Comparison of ENCODE assay signal across 25 cellular contexts in genomic region chr16:25141648-25142047, GRCh38. TPM values are rescaled to one million over a fixed set of nuclear protein-coding genes. Genes with fewer than 3 reads are reported as not detected.
DNase-seq lines count a peak whose midpoint lies in the region; TF ChIP-seq lines count a peak whose summit lies in the region.
"Had no signal": no experiment of that assay in that cellular context is flagged by ENCODE, and none has a peak within 500 bp of the region (broad histone marks: within the 10 kb centered on the region; RNA-seq: fewer than 3 reads in every experiment).

No MANE protein-coding gene starts in this region.

- no peaks in the 10 kb centered on the region for H3K9me3 Mint-ChIP-seq in T-helper 2 cell treated with Interferon-gamma antibody and Interleukin-4, amounts not matched to agents 5 μg/mL and 100 μg/mL, for 36 hours
- H3K9me3 Mint-ChIP-seq: activated T-cell treated with anti-CD3 and anti-CD28 coated beads, Interleukin-2, amount 50 U/mL, for 4 hours; dendritic cell treated with granulocyte-macrophage colony-stimulating factor and Interleukin-4, amounts not matched to agents 40 ng/mL and 50 ng/mL, for 4 days; endodermal cell had no signal

- H3K36me3 Mint-ChIP-seq in T-helper 2 cell treated with Interferon-gamma antibody and Interleukin-4, amounts not matched to agents 5 μg/mL and 100 μg/mL, for 36 hours (ENCODE audit: low read depth), result peaks cover 10% of the 10 kb centered on the region

- 45 to 50% methylated on average over 2 of the region's 2 CpGs for WGBS in testis, 2 donors

- DNase-seq in AG10803 (ENCODE audit: low read depth), result peak; percentile 36
- DNase-seq in fibroblast of gingiva (ENCODE audit: low read depth), result peak; percentile 66
- peak; percentile 24 for DNase-seq in myocyte (ENCODE audit: low read depth)
- peak; percentile 55 for DNase-seq in testis
- DNase-seq in T-helper 2 cell treated with Interferon-gamma antibody and Interleukin-4, amounts not matched to agents 5 μg/mL and 100 μg/mL, for 36 hours (ENCODE audit: low spot score), result no peak
- DNase-seq in stimulated activated CD4-positive, alpha-beta T cell treated with anti-CD3 and anti-CD28 coated beads, Interleukin-15, amount 100 ng/mL, for 24 hours, result no peak
- DNase-seq in NCI-H69 (lab: John Stamatoyannopoulos, UW), result no peak
- DNase-seq: activated CD4-positive, CD25-positive, alpha-beta regulatory T cell; activated gamma-delta T cell; activated T-cell treated with anti-CD3 and anti-CD28 coated beads, Interleukin-2, amount 50 U/mL, for 4 hours; C1 segment of cervical spinal cord; central memory CD4-positive, alpha-beta T cell; endodermal cell; hypothalamus; NCI-H1436; NCI-H2081 treated with DMSO at 0.1 percent for 48 hours; NCI-H2227 treated with DMSO at 0.1 percent for 48 hours; NCI-H526 treated with DMSO at 0.1 percent for 48 hours; PC-3; posterior cingulate gyrus; SK-N-SH; stimulated activated naive CD4-positive, alpha-beta T cell treated with Interleukin-2 at 50 U/mL for 16 hours had no signal

- TF ChIP-seq CTCF in AG10803 (conservative IDR thresholded peaks at IDR 0.05; ENCODE audit: low read length) (no peak), testis (IDR thresholded peaks at IDR 0.05) (no peak)

- no peaks in the 10 kb centered on the region for H3K36me3 ChIP-seq in testis (ENCODE audit: low read depth, missing control alignments)

- H3K4me3 ChIP-seq in AG10803 (ENCODE audit: low read length), result no peak overlapping the region
- no peak overlapping the region for H3K4me3 ChIP-seq in testis
- H3K4me3 ChIP-seq: esophagus muscularis mucosa, thoracic aorta had no signal

- intact Hi-C loops in testis (cut with DNase I; ENCODE audit: low total_unique reads), result no loop called here

- no peaks in the 10 kb centered on the region for H3K27me3 ChIP-seq in testis
- H3K27me3 ChIP-seq: esophagus muscularis mucosa had no signal

- H3K27ac Mint-ChIP-seq in T-helper 2 cell treated with Interferon-gamma antibody and Interleukin-4, amounts not matched to agents 5 μg/mL and 100 μg/mL, for 36 hours, result no peak overlapping the region
- H3K27ac Mint-ChIP-seq: dendritic cell treated with granulocyte-macrophage colony-stimulating factor and Interleukin-4, amounts not matched to agents 40 ng/mL and 50 ng/mL, for 4 days; endodermal cell had no signal

- H3K4me1 ChIP-seq in testis, result peaks cover 8% of the 10 kb centered on the region

- TF ChIP-seq POLR2A in testis (IDR thresholded peaks at IDR 0.05), result no peak

- H3K4me3 Mint-ChIP-seq in T-helper 2 cell treated with Interferon-gamma antibody and Interleukin-4, amounts not matched to agents 5 μg/mL and 100 μg/mL, for 36 hours, result no peak overlapping the region
- H3K4me3 Mint-ChIP-seq: activated T-cell treated with anti-CD3 and anti-CD28 coated beads, Interleukin-2, amount 50 U/mL, for 4 hours; dendritic cell treated with granulocyte-macrophage colony-stimulating factor and Interleukin-4, amounts not matched to agents 40 ng/mL and 50 ng/mL, for 4 days; endodermal cell had no signal

- no peaks in the 10 kb centered on the region for H3K9me3 ChIP-seq in testis
- H3K9me3 ChIP-seq: esophagus muscularis mucosa, SK-N-SH, thoracic aorta had no signal

- H3K27me3 Mint-ChIP-seq in T-helper 2 cell treated with Interferon-gamma antibody and Interleukin-4, amounts not matched to agents 5 μg/mL and 100 μg/mL, for 36 hours (ENCODE audit: low read depth), result no peaks in the 10 kb centered on the region
- H3K27me3 Mint-ChIP-seq: dendritic cell treated with granulocyte-macrophage colony-stimulating factor and Interleukin-4, amounts not matched to agents 40 ng/mL and 50 ng/mL, for 4 days had no signal

- H3K27ac ChIP-seq in testis, result no peak overlapping the region
- H3K27ac ChIP-seq: esophagus muscularis mucosa had no signal

- no peaks in the 10 kb centered on the region for H3K4me1 Mint-ChIP-seq in T-helper 2 cell treated with Interferon-gamma antibody and Interleukin-4, amounts not matched to agents 5 μg/mL and 100 μg/mL, for 36 hours (ENCODE audit: low read depth)

RNA-seq across cellular contexts. Expression of gene LCMT1, which starts 30.1 kb away (rescaled TPM):
- 48.0 and 48.5 TPM in 2 replicates for total RNA-seq in myocyte
- polyA plus RNA-seq in myocyte (2012), result 46.8 TPM
- total RNA-seq in testis, result 100 to 1,000 TPM in 1 of 2 donors, 10 to 100 TPM in 1; 89.1 to 101 TPM
- polyA plus RNA-seq in testis (ENCODE audit: insufficient read depth, low read depth, low replicate concordance), result 89.0 TPM

Comparison
In these comparisons a context has a peak if more than half of its experiments do, and no peak if none do; other contexts are left out.
1. DNase-seq: peak in AG10803 (single experiment), fibroblast of gingiva (single experiment), myocyte (single experiment) and testis (single experiment); none in T-helper 2 cell treated with Interferon-gamma antibody and Interleukin-4, amounts not matched to agents 5 μg/mL and 100 μg/mL, for 36 hours (single experiment), stimulated activated CD4-positive, alpha-beta T cell treated with anti-CD3 and anti-CD28 coated beads, Interleukin-15, amount 100 ng/mL, for 24 hours (single experiment) and NCI-H69 (single experiment).